ENCODE assay signal across 16 cellular contexts in the genomic region with DNA sequence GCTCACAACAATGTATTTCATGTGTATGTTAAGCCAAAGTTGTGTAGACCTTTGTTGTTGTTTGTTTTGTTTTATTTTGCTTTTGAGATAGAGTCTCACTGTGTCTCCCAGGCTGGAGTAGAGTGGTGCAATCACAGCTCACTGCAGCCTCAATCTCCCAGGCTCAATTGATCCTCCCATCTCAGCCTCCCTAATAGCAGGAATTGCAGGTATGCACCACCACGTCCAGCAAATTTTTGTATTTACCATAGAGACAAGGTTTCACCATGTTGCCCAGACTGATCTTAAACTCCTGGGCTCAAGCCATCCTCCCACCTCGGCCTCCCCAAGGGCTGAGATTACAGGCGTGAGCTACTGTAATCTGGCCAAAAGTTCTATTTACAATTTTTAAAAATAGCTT. TPM values are rescaled to one million over a fixed set of nuclear protein-coding genes. Genes with fewer than 3 reads are reported as not detected.
DNase-seq lines count a peak whose midpoint lies in the region; ATAC-seq and TF ChIP-seq lines count a peak whose summit lies in the region.
"Had no signal": no experiment of that assay in that cellular context is flagged by ENCODE, and none has a peak within 500 bp of the region (broad histone marks: within the 10 kb centered on the region; RNA-seq: fewer than 3 reads in every experiment).

No MANE protein-coding gene starts in this region.

- H3K9me3 ChIP-seq in T-helper 17 cell (ENCODE audit: control insufficient read depth, low read length, poor library complexity, severe bottlenecking) (no peaks in the 10 kb centered on the region), vagina (no peaks in the 10 kb centered on the region)

- H3K27ac Mint-ChIP-seq in natural killer cell (peak overlapping the region; percentile 11 to 70), T-helper 17 cell (peak overlapping the region; percentile 99), immature natural killer cell (peak overlapping the region in 5 of 6 donors; percentile 34 to 68 (median 54))
- no peak overlapping the region for H3K27ac Mint-ChIP-seq in natural killer cell treated with Interleukin-12 subunit alpha and Interleukin-12 subunit beta and Interleukin-15 and Interleukin-18, amount 100 ng/mL, for 72 hours
- H3K27ac Mint-ChIP-seq: mesothelial cell of epicardium, neural progenitor cell had no signal

- H3K27ac ChIP-seq in vagina = no peak overlapping the region
- H3K27ac ChIP-seq: KMS-11, neural progenitor cell had no signal

- TF ChIP-seq CTCF in natural killer cell (IDR thresholded peaks at IDR 0.05) (no peak), vagina (IDR thresholded peaks at IDR 0.05) (no peak)

- H3K9me3 Mint-ChIP-seq in natural killer cell (no peaks in the 10 kb centered on the region), immature natural killer cell (no peaks in the 10 kb centered on the region)
- no peaks in the 10 kb centered on the region for H3K9me3 Mint-ChIP-seq in natural killer cell treated with Interleukin-12 subunit alpha and Interleukin-12 subunit beta and Interleukin-15 and Interleukin-18, amount 100 ng/mL, for 72 hours
- H3K9me3 Mint-ChIP-seq: mesothelial cell of epicardium, neural progenitor cell had no signal

- ATAC-seq in natural killer cell (no peak), T-helper 17 cell (no peak), HG02610 (IDR thresholded peaks at IDR 0.05; ENCODE audit: unreplicated experiment) (no peak), GM18505 (IDR thresholded peaks at IDR 0.05; ENCODE audit: unreplicated experiment) (no peak)
- ATAC-seq in natural killer cell treated with Interleukin-12 subunit alpha and Interleukin-12 subunit beta and Interleukin-15 and Interleukin-18, amount 100 ng/mL, for 72 hours = no peak
- ATAC-seq: left lobe of liver had no signal

- H3K4me1 ChIP-seq in vagina = peaks cover 62% of the 10 kb centered on the region

- H3K4me1 Mint-ChIP-seq in natural killer cell (peaks cover 75 to 82% of the 10 kb centered on the region in 2 donors), T-helper 17 cell (peaks cover 71% of the 10 kb centered on the region), immature natural killer cell (peaks cover 61 to 83% of the 10 kb centered on the region in 2 donors)
- peaks cover 52 to 58% of the 10 kb centered on the region in 2 donors for H3K4me1 Mint-ChIP-seq in natural killer cell treated with Interleukin-12 subunit alpha and Interleukin-12 subunit beta and Interleukin-15 and Interleukin-18, amount 100 ng/mL, for 72 hours (ENCODE audit: low read depth in 2 of 2)

- H3K36me3 ChIP-seq in vagina = no peaks in the 10 kb centered on the region
- H3K36me3 ChIP-seq: neural progenitor cell had no signal

- no peak for TF ChIP-seq POLR2A in vagina (IDR thresholded peaks at IDR 0.05)
- no peak for TF ChIP-seq POLR2A in GM18505 (IDR thresholded peaks at IDR 0.05; ENCODE audit: borderline replicate concordance, extremely low read depth, insufficient read depth, insufficient read length)

- no peaks in the 10 kb centered on the region for H3K27me3 ChIP-seq in vagina
- H3K27me3 ChIP-seq: neural progenitor cell had no signal

- no peak overlapping the region for H3K4me3 ChIP-seq in vagina
- H3K4me3 ChIP-seq: neural progenitor cell had no signal

- no peak overlapping the region for H3K4me3 Mint-ChIP-seq in natural killer cell
- no peak overlapping the region for H3K4me3 Mint-ChIP-seq in natural killer cell treated with Interleukin-12 subunit alpha and Interleukin-12 subunit beta and Interleukin-15 and Interleukin-18, amount 100 ng/mL, for 72 hours
- H3K4me3 Mint-ChIP-seq in T-helper 17 cell = peak overlapping the region; percentile 41
- peak overlapping the region in 2 of 5 donors; percentile 7 to 57 for H3K4me3 Mint-ChIP-seq in immature natural killer cell
- H3K4me3 Mint-ChIP-seq: mesothelial cell of epicardium, neural progenitor cell had no signal

- intact Hi-C loops in natural killer cell (cut with micrococcal nuclease) (no loop called here), vagina (cut with DNase I) (no loop called here)

- H3K27me3 Mint-ChIP-seq in natural killer cell (ENCODE audit: low read depth in 2 of 2) = no peaks in the 10 kb centered on the region
- H3K27me3 Mint-ChIP-seq in natural killer cell treated with Interleukin-12 subunit alpha and Interleukin-12 subunit beta and Interleukin-15 and Interleukin-18, amount 100 ng/mL, for 72 hours = no peaks in the 10 kb centered on the region
- H3K27me3 Mint-ChIP-seq in T-helper 17 cell = no peaks in the 10 kb centered on the region
- H3K27me3 Mint-ChIP-seq in immature natural killer cell (ENCODE audit: low read depth in 3 of 3) = peaks cover 0 to 11% (median 8%) of the 10 kb centered on the region in 3 donors

- H3K36me3 Mint-ChIP-seq in natural killer cell (no peaks in the 10 kb centered on the region), T-helper 17 cell (ENCODE audit: low read depth) (peaks cover 7% of the 10 kb centered on the region), immature natural killer cell (no peaks in the 10 kb centered on the region)
- H3K36me3 Mint-ChIP-seq in natural killer cell treated with Interleukin-12 subunit alpha and Interleukin-12 subunit beta and Interleukin-15 and Interleukin-18, amount 100 ng/mL, for 72 hours = no peaks in the 10 kb centered on the region
- H3K36me3 Mint-ChIP-seq: mesothelial cell of epicardium had no signal

- no peak for DNase-seq in natural killer cell
- DNase-seq in natural killer cell treated with Interleukin-12 subunit alpha and Interleukin-12 subunit beta and Interleukin-15 and Interleukin-18, amount 100 ng/mL, for 72 hours (ENCODE audit: low spot score) = no peak
- DNase-seq in T-helper 17 cell = no peak
- DNase-seq in immature natural killer cell = no peak
- no peak for DNase-seq in vagina (ENCODE audit: extremely low spot score in 2 of 2)
- DNase-seq: anterior cingulate cortex; dermis blood vessel endothelial cell; NCI-H187; NCI-H748 treated with DMSO at 0.1 percent for 48 hours; stimulated activated CD8-positive, alpha-beta memory T cell treated with anti-CD3 and anti-CD28 coated beads, Interleukin-4, amount 100 ng/mL, for 48 hours had no signal

RNA-seq across cellular contexts. Expression of a gene that starts 2.7 kb away (rescaled TPM):
- 100 to 1,000 TPM; 219 to 259 (median 258) TPM for total RNA-seq in natural killer cell
- total RNA-seq in natural killer cell treated with Interleukin-12 subunit alpha and Interleukin-12 subunit beta and Interleukin-15 and Interleukin-18, amount 100 ng/mL, for 72 hours = 100 to 1,000 TPM in 1 of 2 donors, 10 to 100 TPM in 1; 97.9 to 142 TPM
- 100 to 1,000 TPM; 252 to 271 TPM for total RNA-seq in T-helper 17 cell
- polyA plus RNA-seq in immature natural killer cell = 10 to 100 TPM; 15.9 to 48.0 (median 26.4) TPM
- total RNA-seq in vagina = 99.4 TPM

Comparison
In these comparisons a context has a peak if more than half of its experiments do, and no peak if none do; other contexts are left out.
1. H3K27ac Mint-ChIP-seq: peak in natural killer cell (2 of 2), T-helper 17 cell (single experiment) and immature natural killer cell (5 of 6); none in natural killer cell treated with Interleukin-12 subunit alpha and Interleukin-12 subunit beta and Interleukin-15 and Interleukin-18, amount 100 ng/mL, for 72 hours (0 of 2).